ENCODE assay signal across 15 cellular contexts in genomic region chr12:49040364-49040855, GRCh38. TPM values are rescaled to one million over a fixed set of nuclear protein-coding genes. Genes with fewer than 3 reads are reported as not detected.
A peak's percentile ranks its signal among the peaks of the same experiment; 100 is the strongest.
DNase-seq lines count a peak whose midpoint lies in the region; ATAC-seq and TF ChIP-seq lines count a peak whose summit lies in the region.
"Had no signal": no experiment of that assay in that cellular context is flagged by ENCODE, and none has a peak within 500 bp of the region (broad histone marks: within the 10 kb centered on the region; RNA-seq: fewer than 3 reads in every experiment).

No MANE protein-coding gene starts in this region.

- H3K36me3 Mint-ChIP-seq in Calu3 (ENCODE audit: insufficient read depth, unreplicated experiment), result peaks cover 59% of the 10 kb centered on the region
- peaks cover 62% of the 10 kb centered on the region for H3K36me3 Mint-ChIP-seq in central memory CD8-positive, alpha-beta T cell (ENCODE audit: insufficient read depth)

- peaks cover 21% of the 10 kb centered on the region for H3K79me1 ChIP-seq in neuronal stem cell (ENCODE audit: low read depth, low read length)

- H3K4me3 Mint-ChIP-seq in Calu3 (ENCODE audit: low read depth, unreplicated experiment), result no peak overlapping the region
- no peak overlapping the region for H3K4me3 Mint-ChIP-seq in central memory CD8-positive, alpha-beta T cell

- no peak overlapping the region for H2BK15ac ChIP-seq in neuronal stem cell (ENCODE audit: low read length)

- H2AFZ ChIP-seq in neuronal stem cell (ENCODE audit: low read length), result no peak overlapping the region

- no peak overlapping the region for H2BK5ac ChIP-seq in neuronal stem cell (ENCODE audit: low read length)

- no peak overlapping the region for H3K23ac ChIP-seq in neuronal stem cell (ENCODE audit: low read depth, low read length, poor library complexity)

- intact Hi-C loops in Calu3 (cut with micrococcal nuclease; ENCODE audit: unreplicated experiment), result no loop called here

- H3K36me3 ChIP-seq in neuronal stem cell (replicated peaks in 1 of 2; ENCODE audit: control insufficient read depth in 2 of 2, insufficient read depth in 2 of 2, low read length in 2 of 2), result peaks cover 72 to 99% of the 10 kb centered on the region in 2 donors

- DNase-seq in Calu3 (no peak), neuronal stem cell (ENCODE audit: low spot score) (no peak), NCI-H2196 (lab: John Stamatoyannopoulos, UW; ENCODE audit: unreplicated experiment) (no peak)
- DNase-seq in central memory CD8-positive, alpha-beta T cell (ENCODE audit: low spot score in 2 of 2), result no peak
- DNase-seq: DMS79; KG1; MV-4-11; NCI-H1694 treated with DMSO at 0.1 percent for 48 hours; NCI-H510A; NCI-H748 treated with DMSO at 0.1 percent for 48 hours; NK-92 treated with Interleukin-12 subunit alpha and Interleukin-12 subunit beta, amount 100 ng/mL, for 24 hours had no signal

- H4K91ac ChIP-seq in neuronal stem cell (ENCODE audit: low read depth, low read length, poor library complexity), result no peak overlapping the region

- H3K27me3 ChIP-seq in neuronal stem cell (ENCODE audit: control insufficient read depth in 3 of 3, insufficient read depth in 3 of 3, low read depth in 1 of 3, low read length in 3 of 3), result no peaks in the 10 kb centered on the region
- H3K27me3 ChIP-seq: BLaER1 treated with 17β-estradiol and CSF1 and Interleukin-3, amounts not matched to agents 10 nM and 100 nM had no signal

- H4K8ac ChIP-seq in neuronal stem cell (ENCODE audit: low read depth, low read length), result peak overlapping the region; percentile 48

- H3K4me3 ChIP-seq in neuronal stem cell (ENCODE audit: low read length in 2 of 2), result no peak overlapping the region
- H3K4me3 ChIP-seq: BLaER1 treated with 17β-estradiol and CSF1 and Interleukin-3, amounts not matched to agents 10 nM and 100 nM; SK-N-MC had no signal

- no peak overlapping the region for H3K4ac ChIP-seq in neuronal stem cell (ENCODE audit: low read length)

- H3K14ac ChIP-seq in neuronal stem cell (ENCODE audit: low read length), result no peak overlapping the region

- no CpG with 5 or more reads among the region's 14 CpGs for WGBS in neuronal stem cell (ENCODE audit: extremely low coverage in 2 of 2, insufficient read length in 2 of 2, insufficient replicate concordance in 1 of 2), 2 donors

- no peak for ATAC-seq in central memory CD8-positive, alpha-beta T cell (replicated peaks; ENCODE audit: extremely low read depth, poor library complexity, severe bottlenecking)
- ATAC-seq in GM21723 (IDR thresholded peaks at IDR 0.05; ENCODE audit: unreplicated experiment), result no peak
- ATAC-seq: Right ventricle myocardium inferior had no signal

- CTCF ChIA-PET in Calu3 (lab: Charles Lee), result no interaction called here

- no peaks in the 10 kb centered on the region for H3K4me1 Mint-ChIP-seq in Calu3 (ENCODE audit: low read depth, unreplicated experiment)
- peaks cover 15% of the 10 kb centered on the region for H3K4me1 Mint-ChIP-seq in central memory CD8-positive, alpha-beta T cell

- no peaks in the 10 kb centered on the region for H3K27me3 Mint-ChIP-seq in Calu3 (ENCODE audit: unreplicated experiment)
- no peaks in the 10 kb centered on the region for H3K27me3 Mint-ChIP-seq in central memory CD8-positive, alpha-beta T cell

- peak overlapping the region; percentile 12 for H3K9ac ChIP-seq in neuronal stem cell (ENCODE audit: low read depth, low read length, poor library complexity)
- H3K9ac ChIP-seq: BLaER1 treated with 17β-estradiol and CSF1 and Interleukin-3, amounts not matched to agents 10 nM and 100 nM had no signal

- H2AK5ac ChIP-seq in neuronal stem cell (ENCODE audit: low read depth, low read length), result no peak overlapping the region

- H3K4me1 ChIP-seq in neuronal stem cell (ENCODE audit: control insufficient read depth in 2 of 2, insufficient read depth in 1 of 2, low read depth in 1 of 2, low read length in 2 of 2), result no peaks in the 10 kb centered on the region
- H3K4me1 ChIP-seq: BLaER1 treated with 17β-estradiol and CSF1 and Interleukin-3, amounts not matched to agents 10 nM and 100 nM had no signal

- H3K4me2 ChIP-seq in neuronal stem cell (ENCODE audit: insufficient read depth, low read length, poor library complexity, severe bottlenecking), result no peak overlapping the region
- H3K4me2 ChIP-seq: BLaER1 treated with 17β-estradiol and CSF1 and Interleukin-3, amounts not matched to agents 10 nM and 100 nM had no signal

- TF ChIP-seq CTCF in Calu3 (IDR thresholded peaks at IDR 0.05; ENCODE audit: unreplicated experiment), result no peak

- H3K9me3 Mint-ChIP-seq in Calu3 (ENCODE audit: low read depth, unreplicated experiment), result no peaks in the 10 kb centered on the region
- no peaks in the 10 kb centered on the region for H3K9me3 Mint-ChIP-seq in central memory CD8-positive, alpha-beta T cell

- BruUV-seq in Calu3 (replicated peaks; lab: Mats Ljungman, UMichigan), result TSS peak; percentile 6

- H2BK120ac ChIP-seq in neuronal stem cell (ENCODE audit: low read depth, low read length), result no peak overlapping the region

- H3K18ac ChIP-seq in neuronal stem cell (ENCODE audit: low read length), result no peak overlapping the region

- no peaks in the 10 kb centered on the region for H3K9me3 ChIP-seq in neuronal stem cell (replicated peaks in 1 of 2; ENCODE audit: control insufficient read depth in 2 of 2, insufficient read depth in 1 of 2, low read depth in 1 of 2, low read length in 2 of 2)
- H3K9me3 ChIP-seq: BLaER1 treated with 17β-estradiol and CSF1 and Interleukin-3, amounts not matched to agents 10 nM and 100 nM had no signal

- no peak overlapping the region for H3K27ac ChIP-seq in neuronal stem cell (replicated peaks; ENCODE audit: low read length)
- H3K27ac ChIP-seq: BLaER1 treated with 17β-estradiol and CSF1 and Interleukin-3, amounts not matched to agents 10 nM and 100 nM; SK-N-MC had no signal

- no peak overlapping the region for H3K27ac Mint-ChIP-seq in Calu3 (ENCODE audit: unreplicated experiment)
- H3K27ac Mint-ChIP-seq in central memory CD8-positive, alpha-beta T cell (ENCODE audit: low read depth), result peak overlapping the region; percentile 46

- no peak overlapping the region for H2BK12ac ChIP-seq in neuronal stem cell (ENCODE audit: low read length)

RNA-seq across cellular contexts. Expression of gene KMT2D, which starts 20.2 kb away (rescaled TPM):
- total RNA-seq in Calu3 (2022), result 72.9 and 79.7 TPM in 2 replicates
- polyA plus RNA-seq in neuronal stem cell (2013, experiment 1 of 2), result 10.4 TPM
- polyA plus RNA-seq in neuronal stem cell (2013, experiment 2 of 2), result 10.8 TPM

RNA-seq across cellular contexts. Expression of gene PRKAG1, which starts 21.8 kb away (rescaled TPM):
- total RNA-seq in Calu3 (2022), result 34.2 and 36.9 TPM in 2 replicates
- 36.1 TPM for polyA plus RNA-seq in neuronal stem cell (2013, experiment 1 of 2)
- polyA plus RNA-seq in neuronal stem cell (2013, experiment 2 of 2), result 34.4 TPM

RNA-seq across cellular contexts. Expression of gene RHEBL1, which starts 29.4 kb away (rescaled TPM):
- 2.0 and 2.6 TPM in 2 replicates for total RNA-seq in Calu3 (2022)
- polyA plus RNA-seq in neuronal stem cell (2013, experiment 1 of 2), result 4.0 TPM
- 4.1 TPM for polyA plus RNA-seq in neuronal stem cell (2013, experiment 2 of 2)

RNA-seq across cellular contexts. Expression of gene DDN, which starts 41.2 kb away (rescaled TPM):
- total RNA-seq in Calu3 (2022), result 0.12 and 0.21 TPM in 2 replicates
- polyA plus RNA-seq in neuronal stem cell (2013, experiment 1 of 2), result 0.10 TPM
- polyA plus RNA-seq in neuronal stem cell (2013, experiment 2 of 2), result 0.07 TPM

RNA-seq across cellular contexts. Expression of gene DHH, which starts 54.2 kb away (rescaled TPM):
- total RNA-seq in Calu3 (2022), result not detected in 2 replicates
- 0.14 TPM for polyA plus RNA-seq in neuronal stem cell (2013, experiment 1 of 2)
- 0.12 TPM for polyA plus RNA-seq in neuronal stem cell (2013, experiment 2 of 2)
